13 cellular contexts compared by ENCODE assay signal in genomic region chr13:101624981-101625380, GRCh38.
A peak's percentile ranks its signal among the peaks of the same experiment; 100 is the strongest.
DNase-seq lines count a peak whose midpoint lies in the region; ATAC-seq and TF ChIP-seq lines count a peak whose summit lies in the region.
"Had no signal": no experiment of that assay in that cellular context is flagged by ENCODE, and none has a peak within 500 bp of the region (broad histone marks: within the 10 kb centered on the region; RNA-seq: fewer than 3 reads in every experiment).

No MANE protein-coding gene starts in this region.

- peak overlapping the region in 5 of 7 donors; percentile 46 to 79 (median 67) for H3K4me3 Mint-ChIP-seq in CD8-positive, alpha-beta memory T cell
- H3K4me3 Mint-ChIP-seq in natural killer cell (peak overlapping the region; percentile 77), Caco-2 (ENCODE audit: unreplicated experiment) (no peak overlapping the region)
- H3K4me3 Mint-ChIP-seq: endodermal cell had no signal

- no peak overlapping the region for H3K4me3 ChIP-seq in CD8-positive, alpha-beta memory T cell (ENCODE audit: low read length)
- H3K4me3 ChIP-seq in OCI-LY3 (ENCODE audit: low read length) (no peak overlapping the region), Caco-2 (ENCODE audit: low read depth, low read length) (no peak overlapping the region)
- H3K4me3 ChIP-seq: SJCRH30 had no signal

- no peaks in the 10 kb centered on the region for H3K9me3 Mint-ChIP-seq in CD8-positive, alpha-beta memory T cell
- H3K9me3 Mint-ChIP-seq in natural killer cell (no peaks in the 10 kb centered on the region), Caco-2 (ENCODE audit: unreplicated experiment) (no peaks in the 10 kb centered on the region)
- H3K9me3 Mint-ChIP-seq: endodermal cell had no signal

- no peaks in the 10 kb centered on the region for H3K79me2 ChIP-seq in OCI-LY3 (ENCODE audit: low read length)

- peaks cover 0 to 3% (median 0%) of the 10 kb centered on the region in 3 donors for H3K36me3 Mint-ChIP-seq in CD8-positive, alpha-beta memory T cell
- H3K36me3 Mint-ChIP-seq in natural killer cell (no peaks in the 10 kb centered on the region), Caco-2 (ENCODE audit: insufficient read depth, unreplicated experiment) (no peaks in the 10 kb centered on the region)

- H4K20me1 ChIP-seq in OCI-LY3 (ENCODE audit: insufficient read depth, low read length): peaks cover 3% of the 10 kb centered on the region; the same call in 1 of the 2 replicates

- H3K27me3 Mint-ChIP-seq in CD8-positive, alpha-beta memory T cell: no peaks in the 10 kb centered on the region
- H3K27me3 Mint-ChIP-seq in natural killer cell (ENCODE audit: low read depth in 2 of 2): no peaks in the 10 kb centered on the region
- no peaks in the 10 kb centered on the region for H3K27me3 Mint-ChIP-seq in Caco-2 (ENCODE audit: insufficient read depth, unreplicated experiment)

- no peaks in the 10 kb centered on the region for H3K9me3 ChIP-seq in CD8-positive, alpha-beta memory T cell (ENCODE audit: low read length)
- no peaks in the 10 kb centered on the region for H3K9me3 ChIP-seq in OCI-LY3 (ENCODE audit: insufficient read depth, low read length)
- no peaks in the 10 kb centered on the region for H3K9me3 ChIP-seq in Caco-2
- H3K9me3 ChIP-seq: heart left ventricle, SJCRH30 had no signal

- H3K9ac ChIP-seq in OCI-LY3 (ENCODE audit: low read length): no peak overlapping the region

- 0 out of 2 replicates have a peak overlapping the region, but pooled peaks have one; percentile 57 for H3K4me2 ChIP-seq in OCI-LY3 (ENCODE audit: low read length)

- ATAC-seq in GM21367 (IDR thresholded peaks at IDR 0.05; ENCODE audit: unreplicated experiment) (peak; percentile 20), natural killer cell (no peak)
- ATAC-seq: right cardiac atrium had no signal

- peaks cover 37% of the 10 kb centered on the region for H3K4me1 ChIP-seq in CD8-positive, alpha-beta memory T cell (ENCODE audit: insufficient read depth, low read length)
- H3K4me1 ChIP-seq in OCI-LY3 (ENCODE audit: low read length): peaks cover 37% of the 10 kb centered on the region
- H3K4me1 ChIP-seq in Caco-2: no peaks in the 10 kb centered on the region
- H3K4me1 ChIP-seq: SJCRH30 had no signal

- TF ChIP-seq CTCF in OCI-LY3 (IDR thresholded peaks at IDR 0.05; ENCODE audit: low read depth, low read length): no peak
- TF ChIP-seq CTCF in natural killer cell (IDR thresholded peaks at IDR 0.05): no peak
- TF ChIP-seq CTCF in Caco-2 (IDR thresholded peaks at IDR 0.05; ENCODE audit: insufficient read depth in 1 of 2, low read depth in 1 of 2, low read length in 1 of 2, severe bottlenecking in 1 of 2, unreplicated experiment in 1 of 2): no peak

- no peak overlapping the region for H2AFZ ChIP-seq in OCI-LY3 (ENCODE audit: low read depth, low read length)

- no peak for DNase-seq in CD8-positive, alpha-beta memory T cell
- no peak for DNase-seq in natural killer cell
- DNase-seq in posterior vena cava (ENCODE audit: low spot score): no peak
- no peak for DNase-seq in Caco-2
- no peak for DNase-seq in DMS114 treated with DMSO at 0.1 percent for 48 hours (lab: John Stamatoyannopoulos, UW; ENCODE audit: unreplicated experiment)
- DNase-seq: amniotic stem cell, heart left ventricle, NCI-H524, SJCRH30 had no signal

- H3K27ac ChIP-seq in CD8-positive, alpha-beta memory T cell (ENCODE audit: low read depth, low read length): no peak overlapping the region
- no peak overlapping the region for H3K27ac ChIP-seq in OCI-LY3 (ENCODE audit: low read length)
- H3K27ac ChIP-seq: SJCRH30 had no signal

- BruUV-seq in Caco-2 (replicated peaks; lab: Mats Ljungman, UMichigan): no TSS peak

- POLR2A ChIA-PET in CD8-positive, alpha-beta memory T cell (lab: Charles Lee): no interaction called here
- POLR2A ChIA-PET in Caco-2 (lab: Charles Lee): no interaction called here

- H3K4me1 Mint-ChIP-seq in CD8-positive, alpha-beta memory T cell: peaks cover 34 to 48% (median 46%) of the 10 kb centered on the region in 3 donors
- peaks cover 24 to 32% of the 10 kb centered on the region in 2 donors for H3K4me1 Mint-ChIP-seq in natural killer cell
- H3K4me1 Mint-ChIP-seq in Caco-2 (ENCODE audit: low read depth, unreplicated experiment): no peaks in the 10 kb centered on the region

- H3K27me3 ChIP-seq in CD8-positive, alpha-beta memory T cell (ENCODE audit: insufficient read depth, low read length, poor library complexity, severe bottlenecking): no peaks in the 10 kb centered on the region
- H3K27me3 ChIP-seq in OCI-LY3 (ENCODE audit: low read depth, low read length) (peaks cover 63% of the 10 kb centered on the region), Caco-2 (replicated peaks; ENCODE audit: control insufficient read depth, insufficient read depth, low read length) (no peaks in the 10 kb centered on the region)
- H3K27me3 ChIP-seq: heart left ventricle, SJCRH30 had no signal

- H3K36me3 ChIP-seq in CD8-positive, alpha-beta memory T cell (ENCODE audit: insufficient read depth, low read length): no peaks in the 10 kb centered on the region
- no peaks in the 10 kb centered on the region for H3K36me3 ChIP-seq in OCI-LY3 (replicated peaks; ENCODE audit: low read depth, low read length)
- no peaks in the 10 kb centered on the region for H3K36me3 ChIP-seq in Caco-2 (ENCODE audit: control insufficient read depth, insufficient read depth, low read length)
- H3K36me3 ChIP-seq: heart left ventricle, SJCRH30 had no signal

- CTCF ChIA-PET in CD8-positive, alpha-beta memory T cell (lab: Charles Lee): no interaction called here
- CTCF ChIA-PET in Caco-2 (lab: Charles Lee): no interaction called here

- intact Hi-C loops in natural killer cell (cut with micrococcal nuclease): no loop called here
- intact Hi-C loops in posterior vena cava (cut with DNase I): no loop called here
- intact Hi-C loops in Caco-2 (cut with micrococcal nuclease; ENCODE audit: unreplicated experiment): no loop called here

- H3K27ac Mint-ChIP-seq in CD8-positive, alpha-beta memory T cell: peak overlapping the region; percentile 79 to 96 (median 90)
- peak overlapping the region; percentile 82 to 91 for H3K27ac Mint-ChIP-seq in natural killer cell
- no peak overlapping the region for H3K27ac Mint-ChIP-seq in Caco-2 (ENCODE audit: unreplicated experiment)
- H3K27ac Mint-ChIP-seq: endodermal cell had no signal
